ENCODE assay signal across 1 cellular context in the genomic region with DNA sequence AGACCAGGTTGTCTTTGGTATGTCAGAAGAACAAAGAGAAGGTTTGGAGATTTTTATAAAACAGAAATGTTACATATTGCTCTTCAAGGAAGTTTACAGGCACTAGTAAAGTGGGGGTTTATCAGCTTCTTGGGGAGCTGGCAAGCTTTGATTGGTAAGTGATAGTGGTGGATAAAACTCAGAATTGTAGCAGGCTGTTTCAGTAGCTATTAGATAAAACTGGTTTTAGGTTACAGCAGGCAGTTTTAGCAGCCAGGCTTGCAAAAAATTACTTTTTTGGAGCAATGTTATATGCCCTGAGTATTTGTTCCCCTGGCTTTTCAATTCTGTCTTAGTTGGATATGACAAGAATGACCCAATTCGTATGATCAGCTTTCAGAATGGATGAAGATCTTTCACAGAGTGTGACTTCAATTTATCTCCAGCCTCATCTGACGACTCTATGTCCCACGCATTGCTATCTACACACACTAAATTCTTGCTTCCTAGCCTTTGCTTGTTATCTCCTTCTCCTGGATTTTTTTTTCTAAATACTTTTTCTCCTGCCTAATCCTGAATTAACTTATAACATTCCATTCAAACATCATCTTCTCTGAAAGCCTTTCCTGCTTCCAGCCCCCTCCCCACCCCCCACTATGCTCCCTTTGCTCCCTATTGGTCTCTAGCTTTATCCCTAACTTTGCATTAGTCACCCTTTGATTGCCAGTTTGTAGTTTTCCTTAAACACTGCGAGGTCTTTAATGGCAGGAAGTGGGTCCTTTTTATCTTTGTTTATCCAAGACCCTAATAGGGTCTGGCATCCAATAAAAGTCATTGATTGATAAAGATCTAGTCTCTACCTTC.
TF ChIP-seq lines count a peak whose summit lies in the region.

No MANE protein-coding gene starts in this region.

TF ChIP-seq in K562, 482 proteins besides CTCF, POLR2A, EP300 and RAD21:
- TF ChIP-seq, protein P1, sequence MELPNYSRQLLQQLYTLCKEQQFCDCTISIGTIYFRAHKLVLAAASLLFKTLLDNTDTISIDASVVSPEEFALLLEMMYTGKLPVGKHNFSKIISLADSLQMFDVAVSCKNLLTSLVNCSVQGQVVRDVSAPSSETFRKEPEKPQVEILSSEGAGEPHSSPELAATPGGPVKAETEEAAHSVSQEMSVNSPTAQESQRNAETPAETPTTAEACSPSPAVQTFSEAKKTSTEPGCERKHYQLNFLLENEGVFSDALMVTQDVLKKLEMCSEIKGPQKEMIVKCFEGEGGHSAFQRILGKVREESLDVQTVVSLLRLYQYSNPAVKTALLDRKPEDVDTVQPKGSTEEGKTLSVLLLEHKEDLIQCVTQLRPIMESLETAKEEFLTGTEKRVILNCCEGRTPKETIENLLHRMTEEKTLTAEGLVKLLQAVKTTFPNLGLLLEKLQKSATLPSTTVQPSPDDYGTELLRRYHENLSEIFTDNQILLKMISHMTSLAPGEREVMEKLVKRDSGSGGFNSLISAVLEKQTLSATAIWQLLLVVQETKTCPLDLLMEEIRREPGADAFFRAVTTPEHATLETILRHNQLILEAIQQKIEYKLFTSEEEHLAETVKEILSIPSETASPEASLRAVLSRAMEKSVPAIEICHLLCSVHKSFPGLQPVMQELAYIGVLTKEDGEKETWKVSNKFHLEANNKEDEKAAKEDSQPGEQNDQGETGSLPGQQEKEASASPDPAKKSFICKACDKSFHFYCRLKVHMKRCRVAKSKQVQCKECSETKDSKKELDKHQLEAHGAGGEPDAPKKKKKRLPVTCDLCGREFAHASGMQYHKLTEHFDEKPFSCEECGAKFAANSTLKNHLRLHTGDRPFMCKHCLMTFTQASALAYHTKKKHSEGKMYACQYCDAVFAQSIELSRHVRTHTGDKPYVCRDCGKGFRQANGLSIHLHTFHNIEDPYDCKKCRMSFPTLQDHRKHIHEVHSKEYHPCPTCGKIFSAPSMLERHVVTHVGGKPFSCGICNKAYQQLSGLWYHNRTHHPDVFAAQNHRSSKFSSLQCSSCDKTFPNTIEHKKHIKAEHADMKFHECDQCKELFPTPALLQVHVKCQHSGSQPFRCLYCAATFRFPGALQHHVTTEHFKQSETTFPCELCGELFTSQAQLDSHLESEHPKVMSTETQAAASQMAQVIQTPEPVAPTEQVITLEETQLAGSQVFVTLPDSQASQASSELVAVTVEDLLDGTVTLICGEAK (IDR thresholded peaks at IDR 0.05), result 0 out of 2 replicates have a peak, but pooled peaks have one; percentile 14
- TF ChIP-seq, protein P1 (CRISPR knock-in tag; IDR thresholded peaks at IDR 0.05), result no peak
- no peak for TF ChIP-seq ASH1L (IDR thresholded peaks at IDR 0.05; ENCODE audit: borderline replicate concordance, low read depth, partially characterized antibody)
- peak; percentile 59 for TF ChIP-seq ARID1B (IDR thresholded peaks at IDR 0.05)
- peak; percentile 57 for TF ChIP-seq SMARCE1 (IDR thresholded peaks at IDR 0.05)
- TF ChIP-seq DPF2 (IDR thresholded peaks at IDR 0.05), result peak; percentile 74
- no peak; the same call in 1 of the 2 replicates for TF ChIP-seq GABPA (tag; conservative IDR thresholded peaks at IDR 0.05; ENCODE audit: low read depth)
- 0 out of 2 replicates have a peak, but pooled peaks have one; percentile 48 for TF ChIP-seq FOXJ2 (tag; IDR thresholded peaks at IDR 0.05)
- TF ChIP-seq CXXC5 (CRISPR knock-in tag; IDR thresholded peaks at IDR 0.05), result peak; percentile 49
- TF ChIP-seq SMARCA4 (IDR thresholded peaks at IDR 0.05), result 0 out of 2 replicates have a peak, but pooled peaks have one; percentile 49
- no peak for TF ChIP-seq TCF7L2 (IDR thresholded peaks at IDR 0.05; ENCODE audit: low read depth, low read length)
- TF ChIP-seq EGR1 (conservative IDR thresholded peaks at IDR 0.05), result peak; percentile 53
- TF ChIP-seq PYGO2 (tag; IDR thresholded peaks at IDR 0.05), result no peak
- TF ChIP-seq ZNF146 (CRISPR knock-in tag; IDR thresholded peaks at IDR 0.05; ENCODE audit: unreplicated experiment), result no peak
- TF ChIP-seq, protein P2, sequence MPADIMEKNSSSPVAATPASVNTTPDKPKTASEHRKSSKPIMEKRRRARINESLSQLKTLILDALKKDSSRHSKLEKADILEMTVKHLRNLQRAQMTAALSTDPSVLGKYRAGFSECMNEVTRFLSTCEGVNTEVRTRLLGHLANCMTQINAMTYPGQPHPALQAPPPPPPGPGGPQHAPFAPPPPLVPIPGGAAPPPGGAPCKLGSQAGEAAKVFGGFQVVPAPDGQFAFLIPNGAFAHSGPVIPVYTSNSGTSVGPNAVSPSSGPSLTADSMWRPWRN (IDR thresholded peaks at IDR 0.05; ENCODE audit: low read depth), result 0 out of 2 replicates have a peak, but pooled peaks have one; percentile 11
